1 cellular context compared by ENCODE assay signal in the genomic region with DNA sequence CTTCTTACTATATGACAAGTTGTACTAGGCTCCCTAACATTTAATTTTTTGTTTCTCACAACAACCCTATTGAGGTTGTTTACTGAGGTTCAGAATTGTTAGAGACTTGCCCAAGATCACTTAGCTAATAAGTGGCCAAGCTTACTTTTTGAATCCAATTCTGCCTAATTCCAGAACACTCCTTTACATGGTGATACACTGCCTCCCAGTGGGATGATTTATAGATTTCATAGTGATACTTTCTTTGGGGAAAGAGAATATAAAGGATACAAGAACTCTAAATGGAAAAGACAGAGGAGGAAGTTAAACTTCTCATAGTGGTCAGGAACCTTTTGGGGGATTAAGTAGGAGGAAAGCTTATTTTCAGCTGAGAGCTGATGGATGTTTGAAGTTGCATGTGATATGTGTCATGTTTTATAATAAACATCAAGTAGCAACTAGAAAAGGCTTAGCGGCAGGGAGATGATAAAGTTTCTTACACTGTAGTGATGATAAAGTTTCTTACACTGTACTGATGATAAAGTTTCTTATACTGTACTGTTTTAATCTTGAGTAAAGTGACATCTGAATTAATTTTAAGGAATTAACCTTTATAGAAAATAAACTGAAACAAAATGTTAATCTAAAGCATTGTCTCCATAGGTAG.
TF ChIP-seq lines count a peak whose summit lies in the region.

No MANE protein-coding gene starts in this region.

TF ChIP-seq in GM23338, 12 proteins besides CTCF, POLR2A, EP300 and RAD21 (continued from another document):
- TF ChIP-seq, protein P1, sequence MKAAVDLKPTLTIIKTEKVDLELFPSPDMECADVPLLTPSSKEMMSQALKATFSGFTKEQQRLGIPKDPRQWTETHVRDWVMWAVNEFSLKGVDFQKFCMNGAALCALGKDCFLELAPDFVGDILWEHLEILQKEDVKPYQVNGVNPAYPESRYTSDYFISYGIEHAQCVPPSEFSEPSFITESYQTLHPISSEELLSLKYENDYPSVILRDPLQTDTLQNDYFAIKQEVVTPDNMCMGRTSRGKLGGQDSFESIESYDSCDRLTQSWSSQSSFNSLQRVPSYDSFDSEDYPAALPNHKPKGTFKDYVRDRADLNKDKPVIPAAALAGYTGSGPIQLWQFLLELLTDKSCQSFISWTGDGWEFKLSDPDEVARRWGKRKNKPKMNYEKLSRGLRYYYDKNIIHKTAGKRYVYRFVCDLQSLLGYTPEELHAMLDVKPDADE (IDR thresholded peaks at IDR 0.05), result no peak
- TF ChIP-seq NANOG (IDR thresholded peaks at IDR 0.05; ENCODE audit: borderline replicate concordance) (no peak), CREB1 (CRISPR knock-in tag; IDR thresholded peaks at IDR 0.05; ENCODE audit: low read depth) (no peak), ZNF331 (CRISPR knock-in tag; IDR thresholded peaks at IDR 0.05; ENCODE audit: low read depth) (no peak), POLR2AphosphoS5 (IDR thresholded peaks at IDR 0.05; ENCODE audit: low read depth) (no peak), JUNB (IDR thresholded peaks at IDR 0.05; ENCODE audit: unreplicated experiment) (no peak), EZH2phosphoT487 (IDR thresholded peaks at IDR 0.05; ENCODE audit: unreplicated experiment) (no peak)
TF ChIP-seq in GM23338: peak in this region for 0.
